Comparison of ENCODE assay signal across 24 cellular contexts in the genomic region with DNA sequence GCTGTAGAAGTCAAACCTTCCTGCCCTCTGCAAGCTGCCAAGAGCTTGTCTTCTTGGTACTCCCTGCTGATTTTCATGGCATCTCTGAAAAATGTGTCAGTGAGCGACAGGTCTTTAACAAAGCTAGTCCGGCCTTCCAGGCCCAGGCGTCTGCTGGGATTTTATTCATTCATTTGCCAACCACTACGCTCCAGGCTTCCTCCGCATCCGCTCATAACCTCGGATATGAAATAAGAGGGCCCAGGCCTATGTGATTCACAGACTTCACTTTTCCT. TPM values are rescaled to one million over a fixed set of nuclear protein-coding genes. Genes with fewer than 3 reads are reported as not detected.
"Had no signal": no experiment of that assay in that cellular context is flagged by ENCODE, and none has a peak within 500 bp of the region (broad histone marks: within the 10 kb centered on the region; RNA-seq: fewer than 3 reads in every experiment).

No MANE protein-coding gene starts in this region.

- DNase-seq: activated CD4-positive, alpha-beta T cell treated with anti-CD3 and anti-CD28 coated beads for 4 hours; activated CD4-positive, alpha-beta T cell treated with anti-CD3 and anti-CD28 coated beads, Interleukin-2, amount 50 U/mL, for 4 hours; activated naive CD4-positive, alpha-beta T cell; activated T-cell treated with anti-CD3 and anti-CD28 coated beads for 4 hours; activated T-cell treated with anti-CD3 and anti-CD28 coated beads, Interleukin-2, amount 50 U/mL, for 72 hours; colonic mucosa; effector CD8-positive, alpha-beta T cell; hypothalamus; immature natural killer cell; lower lobe of right lung; mesendoderm; nucleus accumbens; right cardiac atrium; stimulated activated CD4-positive, alpha-beta T cell treated with anti-CD3 and anti-CD28 coated beads, Interleukin-2, amount 100 ng/mL, for 48 hours; stimulated activated naive CD8-positive, alpha-beta T cell treated with anti-CD3 and anti-CD28 coated beads, Interleukin-15, Interleukin-2, amounts not matched to agents 100 U/mL and 50 U/mL, for 24 hours; T-cell; testis; trophoblast cell; uterus had no signal

- H3K4me1 Mint-ChIP-seq: central memory CD8-positive, alpha-beta T cell; immature natural killer cell; T-cell had no signal

- H3K4me3 Mint-ChIP-seq: activated T-cell treated with anti-CD3 and anti-CD28 coated beads, Interleukin-2, amount 50 U/mL, for 72 hours; central memory CD8-positive, alpha-beta T cell; immature natural killer cell; natural killer cell treated with Interleukin-12 subunit alpha and Interleukin-12 subunit beta and Interleukin-15 and Interleukin-18, amount 100 ng/mL, for 72 hours; T-cell had no signal

- H3K9me3 Mint-ChIP-seq: activated naive CD4-positive, alpha-beta T cell treated with anti-CD3 and anti-CD28 coated beads, Interleukin-2, amount 50 U/mL, for 72 hours; activated T-cell treated with anti-CD3 and anti-CD28 coated beads, Interleukin-2, amount 50 U/mL, for 72 hours; central memory CD8-positive, alpha-beta T cell; immature natural killer cell; natural killer cell treated with Interleukin-12 subunit alpha and Interleukin-12 subunit beta and Interleukin-15 and Interleukin-18, amount 100 ng/mL, for 72 hours; T-cell had no signal

- ATAC-seq: activated naive CD4-positive, alpha-beta T cell treated with anti-CD3 and anti-CD28 coated beads, Interleukin-2, amount 50 U/mL, for 72 hours; activated T-cell treated with anti-CD3 and anti-CD28 coated beads, Interleukin-2, amount 50 U/mL, for 72 hours; gastroesophageal sphincter; lower lobe of right lung; natural killer cell treated with Interleukin-12 subunit alpha and Interleukin-12 subunit beta and Interleukin-15 and Interleukin-18, amount 100 ng/mL, for 72 hours; right cardiac atrium; stimulated activated naive CD8-positive, alpha-beta T cell treated with anti-CD3 and anti-CD28 coated beads, Interleukin-15, Interleukin-2, amounts not matched to agents 100 U/mL and 50 U/mL, for 24 hours; T-cell had no signal

- H3K27me3 Mint-ChIP-seq: central memory CD8-positive, alpha-beta T cell; natural killer cell treated with Interleukin-12 subunit alpha and Interleukin-12 subunit beta and Interleukin-15 and Interleukin-18, amount 100 ng/mL, for 72 hours had no signal

- H3K27ac Mint-ChIP-seq: activated naive CD4-positive, alpha-beta T cell treated with anti-CD3 and anti-CD28 coated beads, Interleukin-2, amount 50 U/mL, for 72 hours; activated T-cell treated with anti-CD3 and anti-CD28 coated beads, Interleukin-2, amount 50 U/mL, for 72 hours; immature natural killer cell; natural killer cell treated with Interleukin-12 subunit alpha and Interleukin-12 subunit beta and Interleukin-15 and Interleukin-18, amount 100 ng/mL, for 72 hours; T-cell had no signal

- H3K36me3 Mint-ChIP-seq: immature natural killer cell; natural killer cell treated with Interleukin-12 subunit alpha and Interleukin-12 subunit beta and Interleukin-15 and Interleukin-18, amount 100 ng/mL, for 72 hours; T-cell had no signal

RNA-seq across cellular contexts. Expression of a gene that starts 13.8 kb away (rescaled TPM):
- total RNA-seq: T-helper 2 cell treated with Interferon-gamma antibody and Interleukin-4, amounts not matched to agents 100 ng/mL and 5 ng/mL, for 36 hours had no signal
